In the genomic region with DNA sequence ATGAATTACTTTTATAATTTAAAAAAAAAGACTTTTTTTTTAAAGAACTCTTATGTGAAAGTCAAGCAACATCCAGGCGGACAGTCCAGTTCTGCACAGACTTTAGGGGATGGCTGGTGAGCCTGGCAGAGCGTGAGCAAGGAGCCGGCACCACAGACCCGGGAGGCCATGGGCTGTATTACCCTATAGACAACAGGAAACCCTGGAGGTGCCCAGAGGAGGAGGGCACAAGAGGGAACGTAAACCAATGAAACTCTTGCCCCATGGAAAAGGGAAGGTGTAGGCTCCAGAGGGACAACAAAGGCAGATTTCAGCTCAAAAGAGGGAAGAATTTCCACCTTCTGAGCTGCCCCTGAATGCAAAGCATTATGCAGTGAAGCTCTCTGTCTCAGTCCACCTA, we compare ENCODE assay signal across 18 cellular contexts.
"Had no signal": no experiment of that assay in that cellular context is flagged by ENCODE, and none has a peak within 500 bp of the region (broad histone marks: within the 10 kb centered on the region; RNA-seq: fewer than 3 reads in every experiment).

No MANE protein-coding gene starts in this region.

- H3K27ac Mint-ChIP-seq: activated naive CD4-positive, alpha-beta T cell treated with anti-CD3 and anti-CD28 coated beads, Interleukin-2, amount 50 U/mL, for 24 hours; activated T-cell treated with anti-CD3 and anti-CD28 coated beads, Interleukin-2, amount 50 U/mL, for 72 hours; memory B cell; stimulated activated naive B cell treated with anti-CD40 and anti-IgM and Interleukin-4, amounts not matched to agents 10 μg/mL and 1 μg/mL and 100 μg/mL, for 72 hours had no signal

- H3K9me3 Mint-ChIP-seq: activated naive CD4-positive, alpha-beta T cell treated with anti-CD3 and anti-CD28 coated beads, Interleukin-2, amount 50 U/mL, for 24 hours; immature natural killer cell had no signal

- ATAC-seq: activated T-cell treated with anti-CD3 and anti-CD28 coated beads, Interleukin-2, amount 50 U/mL, for 72 hours; esophagus mucosa; naive thymus-derived CD4-positive, alpha-beta T cell; stimulated activated naive B cell treated with anti-CD40 and anti-IgM and Interleukin-4, amounts not matched to agents 10 μg/mL and 1 μg/mL and 100 μg/mL, for 72 hours had no signal

- H3K9me3 ChIP-seq: ascending aorta, neutrophil, sigmoid colon had no signal

- H3K36me3 ChIP-seq: ascending aorta, heart right ventricle, neutrophil, sigmoid colon had no signal

- H3K27me3 ChIP-seq: ascending aorta had no signal

- DNase-seq: activated CD4-positive, alpha-beta T cell treated with anti-CD3 and anti-CD28 coated beads for 1 hour; activated CD4-positive, alpha-beta T cell treated with anti-CD3 and anti-CD28 coated beads, Interleukin-2, amount 50 U/mL, for 4 hours; activated gamma-delta T cell; activated T-cell treated with anti-CD3 and anti-CD28 coated beads, Interleukin-2, amount 50 U/mL, for 72 hours; effector CD4-positive, alpha-beta T cell; heart right ventricle; immature natural killer cell; kidney glomerular epithelial cell; naive thymus-derived CD4-positive, alpha-beta T cell; sigmoid colon; stimulated activated CD4-positive, alpha-beta T cell treated with anti-CD3 and anti-CD28 coated beads, Interleukin-4, amount 100 ng/mL, for 4 hours; stimulated activated naive B cell treated with anti-CD40 and anti-IgM and Interleukin-4, amounts not matched to agents 10 μg/mL and 1 μg/mL and 100 μg/mL, for 72 hours had no signal

- H3K4me3 ChIP-seq: ascending aorta, heart right ventricle, sigmoid colon had no signal

- H3K36me3 Mint-ChIP-seq: activated naive CD4-positive, alpha-beta T cell treated with anti-CD3 and anti-CD28 coated beads, Interleukin-2, amount 50 U/mL, for 24 hours had no signal

- H2AFZ ChIP-seq: parathyroid adenoma had no signal

- H3K4me3 Mint-ChIP-seq: activated naive CD4-positive, alpha-beta T cell treated with anti-CD3 and anti-CD28 coated beads, Interleukin-2, amount 50 U/mL, for 24 hours; activated T-cell treated with anti-CD3 and anti-CD28 coated beads, Interleukin-2, amount 50 U/mL, for 72 hours; immature natural killer cell; memory B cell; naive thymus-derived CD4-positive, alpha-beta T cell; stimulated activated naive B cell treated with anti-CD40 and anti-IgM and Interleukin-4, amounts not matched to agents 10 μg/mL and 1 μg/mL and 100 μg/mL, for 72 hours had no signal

- H3K27me3 Mint-ChIP-seq: activated naive CD4-positive, alpha-beta T cell treated with anti-CD3 and anti-CD28 coated beads, Interleukin-2, amount 50 U/mL, for 24 hours had no signal

- H3K27ac ChIP-seq: ascending aorta, neutrophil, parathyroid adenoma had no signal

- H3K4me1 ChIP-seq: ascending aorta, sigmoid colon had no signal
